Comparison of ENCODE assay signal across 15 cellular contexts in the genomic region with DNA sequence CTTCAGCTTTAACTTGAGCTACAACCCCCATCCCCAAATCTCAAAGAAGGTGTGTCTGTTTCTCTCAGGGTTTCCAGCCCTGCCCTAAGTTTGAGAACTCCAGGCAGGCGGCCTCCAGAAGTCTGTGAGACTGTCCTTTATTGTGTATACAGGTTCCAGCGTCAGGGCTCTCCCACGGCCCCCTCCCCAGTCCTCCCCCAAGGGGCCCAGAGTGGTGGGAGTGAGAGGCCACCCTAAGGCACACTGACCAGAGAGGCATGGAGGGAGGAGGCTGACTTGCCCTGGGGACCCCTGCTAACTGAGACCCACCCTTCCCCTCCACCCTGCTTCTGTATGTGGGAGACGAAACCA. TPM values are rescaled to one million over a fixed set of nuclear protein-coding genes. Genes with fewer than 3 reads are reported as not detected.
DNase-seq lines count a peak whose midpoint lies in the region; ATAC-seq and TF ChIP-seq lines count a peak whose summit lies in the region.
"Had no signal": no experiment of that assay in that cellular context is flagged by ENCODE, and none has a peak within 500 bp of the region (broad histone marks: within the 10 kb centered on the region; RNA-seq: fewer than 3 reads in every experiment).

No MANE protein-coding gene starts in this region.

- H2AFZ ChIP-seq in mammary epithelial cell (ENCODE audit: low read depth, low read length): no peak overlapping the region

- H3K9ac ChIP-seq in mammary epithelial cell (ENCODE audit: insufficient read depth, low read length): no peak overlapping the region

- TF ChIP-seq POLR2A in esophagus muscularis mucosa (IDR thresholded peaks at IDR 0.05; ENCODE audit: low read depth) (no peak), upper lobe of left lung (IDR thresholded peaks at IDR 0.05) (no peak)

- H3K27me3 Mint-ChIP-seq in MCF 10A (ENCODE audit: insufficient read depth, unreplicated experiment) (no peaks in the 10 kb centered on the region), neural crest cell (ENCODE audit: low read depth) (peaks cover 9% of the 10 kb centered on the region)

- H3K27ac ChIP-seq in mammary epithelial cell (ENCODE audit: insufficient read depth, low read depth, low read length) (no peak overlapping the region), esophagus muscularis mucosa (replicated peaks in 1 of 4) (peak overlapping the region; percentile 92 to 99 (median 98)), upper lobe of left lung (peak overlapping the region in 3 of 4 donors; percentile 67 to 78 (median 77))

- H3K36me3 Mint-ChIP-seq in MCF 10A (ENCODE audit: insufficient read depth, unreplicated experiment): no peaks in the 10 kb centered on the region
- no peaks in the 10 kb centered on the region for H3K36me3 Mint-ChIP-seq in neural crest cell (ENCODE audit: low read depth)
- H3K36me3 Mint-ChIP-seq: activated CD4-positive, alpha-beta memory T cell treated with anti-CD3 and anti-CD28 coated beads for 36 hours; activated naive CD4-positive, alpha-beta T cell treated with anti-CD3 and anti-CD28 coated beads, Interleukin-2, amount 10 ng/mL, durations not matched to agents 7 days and 5 days had no signal

- intact Hi-C loops in MCF 10A (cut with micrococcal nuclease): no loop called here
- intact Hi-C loops in mammary epithelial cell (cut with micrococcal nuclease): loop anchor here (1.0 kb wide), 1 partner anchor 42 kb away; no protein-coding TSS in a partner anchor
- intact Hi-C loops in esophagus muscularis mucosa (cut with DNase I): no loop called here

- H3K4me2 ChIP-seq in mammary epithelial cell (ENCODE audit: insufficient read depth, low read depth, low read length): no peak overlapping the region

- DNase-seq in MCF 10A (ENCODE audit: unreplicated experiment) (no peak), mammary epithelial cell (no peak), esophagus muscularis mucosa (ENCODE audit: extremely low spot score) (no peak), neural crest cell (ENCODE audit: low read depth, low spot score) (no peak), upper lobe of left lung (no peak), dedifferentiated amniotic fluid mesenchymal stem cell (ENCODE audit: extremely low spot score) (no peak)
- DNase-seq: midbrain, NCI-H1417 treated with DMSO at 0.1 percent for 48 hours had no signal

- CTCF ChIA-PET in MCF 10A (lab: Yijun Ruan, JAX): interaction anchor here (0.6 to 1.3 kb wide), 3 partner anchors 19 to 306 kb away, joined by 3 to 7 read pairs (median 4); no protein-coding TSS in a partner anchor
- CTCF ChIA-PET in mammary epithelial cell (lab: Charles Lee; ENCODE audit: low non-redundant PET): interaction anchor here (0.6 kb wide), 1 partner anchor 173 kb away, joined by 10 read pairs; no protein-coding TSS in a partner anchor

- H3K4me1 Mint-ChIP-seq in MCF 10A (ENCODE audit: insufficient read depth, unreplicated experiment): peaks cover 13% of the 10 kb centered on the region
- H3K4me1 Mint-ChIP-seq in neural crest cell: peaks cover 20% of the 10 kb centered on the region

- no peaks in the 10 kb centered on the region for H4K20me1 ChIP-seq in mammary epithelial cell (ENCODE audit: insufficient read depth, low read length)

- no peaks in the 10 kb centered on the region for H3K9me3 ChIP-seq in mammary epithelial cell (replicated peaks; ENCODE audit: insufficient read depth, low read length)
- no peaks in the 10 kb centered on the region for H3K9me3 ChIP-seq in esophagus muscularis mucosa
- H3K9me3 ChIP-seq in upper lobe of left lung: no peaks in the 10 kb centered on the region

- no peak overlapping the region for H3K4me3 ChIP-seq in mammary epithelial cell (replicated peaks in 1 of 3; ENCODE audit: insufficient read depth in 1 of 3, low read depth in 2 of 3, low read length in 3 of 3)
- peak overlapping the region in 2 of 4 donors; percentile 59 to 72 for H3K4me3 ChIP-seq in esophagus muscularis mucosa
- H3K4me3 ChIP-seq in upper lobe of left lung: no peak overlapping the region

- in situ Hi-C loops in mammary epithelial cell (cut with MboI; ENCODE audit: low sequenced_read_pairs in 2 of 2): no loop called here

- H3K4me1 ChIP-seq in mammary epithelial cell (ENCODE audit: insufficient read depth, low read length): peaks cover 16% of the 10 kb centered on the region
- peaks cover 37 to 67% (median 64%) of the 10 kb centered on the region in 4 donors for H3K4me1 ChIP-seq in esophagus muscularis mucosa
- peaks cover 17 to 30% (median 19%) of the 10 kb centered on the region in 4 donors for H3K4me1 ChIP-seq in upper lobe of left lung

- no TSS peak for BruUV-seq in MCF 10A (replicated peaks; lab: Mats Ljungman, UMichigan)
- BruUV-seq in mammary epithelial cell (replicated peaks; lab: Mats Ljungman, UMichigan): no TSS peak

- H3K27ac Mint-ChIP-seq in MCF 10A (ENCODE audit: low read depth, unreplicated experiment): peak overlapping the region; percentile 19
- H3K27ac Mint-ChIP-seq in neural crest cell (ENCODE audit: unreplicated experiment): no peak overlapping the region
- H3K27ac Mint-ChIP-seq: activated CD4-positive, alpha-beta memory T cell treated with anti-CD3 and anti-CD28 coated beads for 36 hours; activated naive CD4-positive, alpha-beta T cell treated with anti-CD3 and anti-CD28 coated beads, Interleukin-2, amount 10 ng/mL, durations not matched to agents 7 days and 5 days had no signal

- H3K4me3 Mint-ChIP-seq in MCF 10A (ENCODE audit: unreplicated experiment) (no peak overlapping the region), neural crest cell (peak overlapping the region; percentile 15)
- H3K4me3 Mint-ChIP-seq: activated CD4-positive, alpha-beta memory T cell treated with anti-CD3 and anti-CD28 coated beads for 36 hours; activated naive CD4-positive, alpha-beta T cell treated with anti-CD3 and anti-CD28 coated beads, Interleukin-2, amount 10 ng/mL, durations not matched to agents 7 days and 5 days had no signal

- dilution Hi-C loops in mammary epithelial cell (cut with HindIII; ENCODE audit: low sequenced_read_pairs): no loop called here

- WGBS in mammary epithelial cell (ENCODE audit: low coverage, missing lambda C conversion rate): 61% methylated on average over 3 of the region's 4 CpGs
- whole genome bisulfite sequencing in esophagus muscularis mucosa: 53% methylated on average over 3 of the region's 4 CpGs
- WGBS in upper lobe of left lung, 2 donors: 47 to 52% methylated on average over 3 to 4 of the region's 4 CpGs

- POLR2A ChIA-PET in MCF 10A (lab: Yijun Ruan, JAX): interaction anchor here (0.6 kb wide), 1 partner anchor 183 kb away, joined by 4 read pairs; no protein-coding TSS in a partner anchor

- H3K9me3 Mint-ChIP-seq in MCF 10A (ENCODE audit: unreplicated experiment) (no peaks in the 10 kb centered on the region), neural crest cell (no peaks in the 10 kb centered on the region)
- H3K9me3 Mint-ChIP-seq: activated CD4-positive, alpha-beta memory T cell treated with anti-CD3 and anti-CD28 coated beads for 36 hours; activated naive CD4-positive, alpha-beta T cell treated with anti-CD3 and anti-CD28 coated beads, Interleukin-2, amount 10 ng/mL, durations not matched to agents 7 days and 5 days had no signal

- H3K79me2 ChIP-seq in mammary epithelial cell (ENCODE audit: insufficient read depth, low read length): no peaks in the 10 kb centered on the region

- no peaks in the 10 kb centered on the region for H3K36me3 ChIP-seq in mammary epithelial cell (ENCODE audit: insufficient read depth, low read length)
- peaks cover 0 to 24% (median 0%) of the 10 kb centered on the region in 4 donors for H3K36me3 ChIP-seq in esophagus muscularis mucosa
- no peaks in the 10 kb centered on the region for H3K36me3 ChIP-seq in upper lobe of left lung

- H3K27me3 ChIP-seq in mammary epithelial cell (ENCODE audit: insufficient read depth, low read length) (no peaks in the 10 kb centered on the region), esophagus muscularis mucosa (no peaks in the 10 kb centered on the region), upper lobe of left lung (no peaks in the 10 kb centered on the region)

- ATAC-seq in upper lobe of left lung (ENCODE audit: low FRiP score in 2 of 2): no peak
- no peak for ATAC-seq in GM21576 (IDR thresholded peaks at IDR 0.05; ENCODE audit: unreplicated experiment)
- no peak for ATAC-seq in HG02798 (IDR thresholded peaks at IDR 0.05; ENCODE audit: poor library complexity, unreplicated experiment)

- TF ChIP-seq EP300 in esophagus muscularis mucosa (IDR thresholded peaks at IDR 0.05) (no peak), upper lobe of left lung (IDR thresholded peaks at IDR 0.05) (no peak)

- TF ChIP-seq CTCF in MCF 10A (IDR thresholded peaks at IDR 0.05; ENCODE audit: unreplicated experiment): no peak
- no peak for TF ChIP-seq CTCF in mammary epithelial cell (conservative IDR thresholded peaks at IDR 0.05 in 1 of 2, IDR thresholded peaks at IDR 0.05 in 1 of 2; ENCODE audit: extremely low read depth in 1 of 2, insufficient read depth in 1 of 2, low read depth in 1 of 2, low read length in 2 of 2)
- TF ChIP-seq CTCF in esophagus muscularis mucosa (IDR thresholded peaks at IDR 0.05): no peak
- no peak for TF ChIP-seq CTCF in neural crest cell (conservative IDR thresholded peaks at IDR 0.05)
- no peak for TF ChIP-seq CTCF in upper lobe of left lung (IDR thresholded peaks at IDR 0.05)

RNA-seq across cellular contexts. Expression of gene HSPB7, which starts 4.0 kb away (rescaled TPM):
- total RNA-seq in MCF 10A (2022): not detected in 2 replicates
- under 1 TPM in 1 of 2 donors, not detected in 1; 0.17 TPM for total RNA-seq in mammary epithelial cell
- polyA plus RNA-seq in mammary epithelial cell: not detected
- polyA minus RNA-seq in mammary epithelial cell: not detected
- total RNA-seq in esophagus muscularis mucosa: 100 to 1,000 TPM; 111 to 408 (median 279) TPM
- not detected in 2 replicates for total RNA-seq in neural crest cell
- total RNA-seq in upper lobe of left lung: 1 to 10 TPM; 1.0 to 9.2 (median 3.0) TPM
- total RNA-seq: A673; activated CD4-positive, alpha-beta memory T cell treated with anti-CD3 and anti-CD28 coated beads for 36 hours; dermis microvascular lymphatic vessel endothelial cell; T-helper 1 cell treated with Interleukin-12 subunit alpha and Interleukin-12 subunit beta and Interleukin-4 antibody, amounts not matched to agents 30 ng/mL and 1 ng/mL, for 36 hours had no signal

RNA-seq across cellular contexts. Expression of gene CLCNKA, which starts 8.0 kb away (rescaled TPM):
- total RNA-seq in MCF 10A (2022) (not detected in 2 replicates), mammary epithelial cell (not detected), esophagus muscularis mucosa (under 1 TPM in 3 of 4 donors, not detected in 1; 0.17 to 0.42 (median 0.33) TPM), neural crest cell (not detected in 2 replicates), upper lobe of left lung (under 1 TPM in 3 of 6 donors, not detected in 3; 0.20 to 0.89 (median 0.49) TPM)
- not detected for polyA plus RNA-seq in mammary epithelial cell
- not detected for polyA minus RNA-seq in mammary epithelial cell
- total RNA-seq: A673; activated CD4-positive, alpha-beta memory T cell treated with anti-CD3 and anti-CD28 coated beads for 36 hours; dermis microvascular lymphatic vessel endothelial cell; T-helper 1 cell treated with Interleukin-12 subunit alpha and Interleukin-12 subunit beta and Interleukin-4 antibody, amounts not matched to agents 30 ng/mL and 1 ng/mL, for 36 hours had no signal

RNA-seq across cellular contexts. Expression of gene SRARP, which starts 9.8 kb away (rescaled TPM):
- total RNA-seq in MCF 10A (2022): not detected in 2 replicates
- not detected for total RNA-seq in mammary epithelial cell
- not detected for polyA plus RNA-seq in mammary epithelial cell
- polyA minus RNA-seq in mammary epithelial cell: not detected
- total RNA-seq in esophagus muscularis mucosa: not detected
- not detected in 2 replicates for total RNA-seq in neural crest cell
- under 1 TPM in 2 of 6 donors, not detected in 4; 0.07 to 0.67 TPM for total RNA-seq in upper lobe of left lung
- total RNA-seq: A673; activated CD4-positive, alpha-beta memory T cell treated with anti-CD3 and anti-CD28 coated beads for 36 hours; T-helper 1 cell treated with Interleukin-12 subunit alpha and Interleukin-12 subunit beta and Interleukin-4 antibody, amounts not matched to agents 30 ng/mL and 1 ng/mL, for 36 hours had no signal

RNA-seq across cellular contexts. Expression of gene CLCNKB, which starts 29.7 kb away (rescaled TPM):
- total RNA-seq in MCF 10A (2022): not detected in 2 replicates
- not detected for total RNA-seq in mammary epithelial cell
- 0.02 TPM for polyA plus RNA-seq in mammary epithelial cell
- polyA minus RNA-seq in mammary epithelial cell: not detected
- total RNA-seq in esophagus muscularis mucosa: under 1 TPM in 1 of 4 donors, not detected in 3; 0.34 TPM
- 0.30 TPM in 2 replicates for total RNA-seq in neural crest cell
- 1 to 10 TPM in 1 of 6 donors, under 1 TPM in 3, not detected in 2; 0.46 to 9.4 (median 0.53) TPM for total RNA-seq in upper lobe of left lung
- total RNA-seq: activated CD4-positive, alpha-beta memory T cell treated with anti-CD3 and anti-CD28 coated beads for 36 hours; T-helper 1 cell treated with Interleukin-12 subunit alpha and Interleukin-12 subunit beta and Interleukin-4 antibody, amounts not matched to agents 30 ng/mL and 1 ng/mL, for 36 hours had no signal

RNA-seq across cellular contexts. Expression of gene ZBTB17, which starts 38.0 kb away (rescaled TPM):
- total RNA-seq in MCF 10A (2022) (46.3 and 48.3 TPM in 2 replicates), mammary epithelial cell (10 to 100 TPM; 26.2 to 36.6 TPM), esophagus muscularis mucosa (10 to 100 TPM; 29.5 to 40.8 (median 34.6) TPM), neural crest cell (46.1 and 51.5 TPM in 2 replicates), upper lobe of left lung (10 to 100 TPM; 34.1 to 94.2 (median 42.9) TPM)
- polyA plus RNA-seq in mammary epithelial cell: 25.2 TPM
- polyA minus RNA-seq in mammary epithelial cell: 13.7 TPM

Comparison
In these comparisons a context has a peak if more than half of its experiments do, and no peak if none do; other contexts are left out.
1. RNA of gene HSPB7, which starts 4.0 kb away (total RNA-seq): 111 to 408 TPM in esophagus muscularis mucosa; 1.0 to 9.2 TPM in upper lobe of left lung, 0.17 TPM in mammary epithelial cell, not detected in MCF 10A and not detected in neural crest cell; every median in the first group is over 10 times any median in the second.